Comparison of ENCODE assay signal across 1 cellular context in genomic region chr7:92831716-92832622, GRCh38.
TF ChIP-seq lines count a peak whose summit lies in the region.

No MANE protein-coding gene starts in this region.

TF ChIP-seq in HepG2, 621 proteins besides CTCF, POLR2A, EP300 and RAD21 (continued from another document):
- TF ChIP-seq, protein P1, sequence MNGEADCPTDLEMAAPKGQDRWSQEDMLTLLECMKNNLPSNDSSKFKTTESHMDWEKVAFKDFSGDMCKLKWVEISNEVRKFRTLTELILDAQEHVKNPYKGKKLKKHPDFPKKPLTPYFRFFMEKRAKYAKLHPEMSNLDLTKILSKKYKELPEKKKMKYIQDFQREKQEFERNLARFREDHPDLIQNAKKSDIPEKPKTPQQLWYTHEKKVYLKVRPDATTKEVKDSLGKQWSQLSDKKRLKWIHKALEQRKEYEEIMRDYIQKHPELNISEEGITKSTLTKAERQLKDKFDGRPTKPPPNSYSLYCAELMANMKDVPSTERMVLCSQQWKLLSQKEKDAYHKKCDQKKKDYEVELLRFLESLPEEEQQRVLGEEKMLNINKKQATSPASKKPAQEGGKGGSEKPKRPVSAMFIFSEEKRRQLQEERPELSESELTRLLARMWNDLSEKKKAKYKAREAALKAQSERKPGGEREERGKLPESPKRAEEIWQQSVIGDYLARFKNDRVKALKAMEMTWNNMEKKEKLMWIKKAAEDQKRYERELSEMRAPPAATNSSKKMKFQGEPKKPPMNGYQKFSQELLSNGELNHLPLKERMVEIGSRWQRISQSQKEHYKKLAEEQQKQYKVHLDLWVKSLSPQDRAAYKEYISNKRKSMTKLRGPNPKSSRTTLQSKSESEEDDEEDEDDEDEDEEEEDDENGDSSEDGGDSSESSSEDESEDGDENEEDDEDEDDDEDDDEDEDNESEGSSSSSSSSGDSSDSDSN (CRISPR knock-in tag; IDR thresholded peaks at IDR 0.05) = no peak
- TF ChIP-seq GABPB1 (CRISPR knock-in tag; IDR thresholded peaks at IDR 0.05) (no peak), NR2C2 (CRISPR knock-in tag; IDR thresholded peaks at IDR 0.05; ENCODE audit: borderline replicate concordance) (no peak), ZNF138 (CRISPR knock-in tag; IDR thresholded peaks at IDR 0.05; ENCODE audit: low read depth) (no peak), SNAPC2 (CRISPR knock-in tag; IDR thresholded peaks at IDR 0.05) (no peak), NR2F6 (IDR thresholded peaks at IDR 0.05) (peak; percentile 59), NR2F6 (CRISPR knock-in tag; IDR thresholded peaks at IDR 0.05) (no peak), HNF4G (IDR thresholded peaks at IDR 0.05; ENCODE audit: borderline replicate concordance, low read depth, low read length) (0 out of 2 replicates have a peak, but pooled peaks have one; percentile 13), HNF4G (CRISPR knock-in tag; IDR thresholded peaks at IDR 0.05; ENCODE audit: borderline replicate concordance, low read depth) (no peak), ZNF274 (CRISPR knock-in tag; IDR thresholded peaks at IDR 0.05) (no peak), ZNF644 (CRISPR knock-in tag; IDR thresholded peaks at IDR 0.05; ENCODE audit: low read depth) (no peak), RBM22 (optimal IDR thresholded peaks at IDR 0.05; ENCODE audit: low read length) (peak; percentile 14), ZSCAN22 (CRISPR knock-in tag; IDR thresholded peaks at IDR 0.05) (no peak), RFX3 (CRISPR knock-in tag; IDR thresholded peaks at IDR 0.05) (no peak), ZNF276 (CRISPR knock-in tag; IDR thresholded peaks at IDR 0.05; ENCODE audit: low read depth) (no peak), ZFP1 (CRISPR knock-in tag; IDR thresholded peaks at IDR 0.05) (no peak), ZNF605 (CRISPR knock-in tag; IDR thresholded peaks at IDR 0.05) (no peak), HDAC2 (CRISPR knock-in tag; IDR thresholded peaks at IDR 0.05) (no peak), STAG1 (CRISPR knock-in tag; IDR thresholded peaks at IDR 0.05) (no peak), MLXIP (CRISPR knock-in tag; IDR thresholded peaks at IDR 0.05; ENCODE audit: borderline replicate concordance) (no peak), PTBP1 (IDR thresholded peaks at IDR 0.05; ENCODE audit: low read depth, low read length, poor library complexity, severe bottlenecking) (no peak), CBX2 (IDR thresholded peaks at IDR 0.05; ENCODE audit: low read depth, low read length) (no peak), CBX2 (CRISPR knock-in tag; IDR thresholded peaks at IDR 0.05; ENCODE audit: low read depth) (no peak), DPF2 (CRISPR knock-in tag; IDR thresholded peaks at IDR 0.05; ENCODE audit: borderline replicate concordance, low read depth) (no peak), MEIS2 (CRISPR knock-in tag; IDR thresholded peaks at IDR 0.05) (no peak), ISX (CRISPR knock-in tag; conservative IDR thresholded peaks at IDR 0.05) (no peak), ZNF329 (CRISPR knock-in tag; IDR thresholded peaks at IDR 0.05; ENCODE audit: low read depth) (no peak), POLR2G (IDR thresholded peaks at IDR 0.05; ENCODE audit: low read depth, low read length) (no peak), ZNF761 (CRISPR knock-in tag; conservative IDR thresholded peaks at IDR 0.05) (no peak), GATA4 (IDR thresholded peaks at IDR 0.05; ENCODE audit: borderline replicate concordance, low read depth) (no peak), ZBTB10 (CRISPR knock-in tag; IDR thresholded peaks at IDR 0.05; ENCODE audit: borderline replicate concordance) (no peak), KLF9 (CRISPR knock-in tag; IDR thresholded peaks at IDR 0.05; ENCODE audit: low read depth) (no peak), RARA (CRISPR knock-in tag; IDR thresholded peaks at IDR 0.05) (peak; percentile 48; the same call in 1 of the 2 replicates), ZNF589 (CRISPR knock-in tag; conservative IDR thresholded peaks at IDR 0.05) (no peak), CREBL2 (CRISPR knock-in tag; IDR thresholded peaks at IDR 0.05; ENCODE audit: borderline replicate concordance) (no peak), ZNF296 (CRISPR knock-in tag; conservative IDR thresholded peaks at IDR 0.05) (no peak), SP5 (CRISPR knock-in tag; IDR thresholded peaks at IDR 0.05; ENCODE audit: borderline replicate concordance, low read depth) (no peak), HOXA3 (CRISPR knock-in tag; IDR thresholded peaks at IDR 0.05) (no peak), ZNF333 (CRISPR knock-in tag; IDR thresholded peaks at IDR 0.05; ENCODE audit: borderline replicate concordance) (no peak), ZFY (CRISPR knock-in tag; IDR thresholded peaks at IDR 0.05) (no peak)
- TF ChIP-seq, protein P2, sequence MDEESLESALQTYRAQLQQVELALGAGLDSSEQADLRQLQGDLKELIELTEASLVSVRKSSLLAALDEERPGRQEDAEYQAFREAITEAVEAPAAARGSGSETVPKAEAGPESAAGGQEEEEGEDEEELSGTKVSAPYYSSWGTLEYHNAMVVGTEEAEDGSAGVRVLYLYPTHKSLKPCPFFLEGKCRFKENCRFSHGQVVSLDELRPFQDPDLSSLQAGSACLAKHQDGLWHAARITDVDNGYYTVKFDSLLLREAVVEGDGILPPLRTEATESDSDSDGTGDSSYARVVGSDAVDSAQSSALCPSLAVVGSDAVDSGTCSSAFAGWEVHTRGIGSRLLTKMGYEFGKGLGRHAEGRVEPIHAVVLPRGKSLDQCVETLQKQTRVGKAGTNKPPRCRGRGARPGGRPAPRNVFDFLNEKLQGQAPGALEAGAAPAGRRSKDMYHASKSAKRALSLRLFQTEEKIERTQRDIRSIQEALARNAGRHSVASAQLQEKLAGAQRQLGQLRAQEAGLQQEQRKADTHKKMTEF (CRISPR knock-in tag; IDR thresholded peaks at IDR 0.05) = no peak
- TF ChIP-seq, protein P3, sequence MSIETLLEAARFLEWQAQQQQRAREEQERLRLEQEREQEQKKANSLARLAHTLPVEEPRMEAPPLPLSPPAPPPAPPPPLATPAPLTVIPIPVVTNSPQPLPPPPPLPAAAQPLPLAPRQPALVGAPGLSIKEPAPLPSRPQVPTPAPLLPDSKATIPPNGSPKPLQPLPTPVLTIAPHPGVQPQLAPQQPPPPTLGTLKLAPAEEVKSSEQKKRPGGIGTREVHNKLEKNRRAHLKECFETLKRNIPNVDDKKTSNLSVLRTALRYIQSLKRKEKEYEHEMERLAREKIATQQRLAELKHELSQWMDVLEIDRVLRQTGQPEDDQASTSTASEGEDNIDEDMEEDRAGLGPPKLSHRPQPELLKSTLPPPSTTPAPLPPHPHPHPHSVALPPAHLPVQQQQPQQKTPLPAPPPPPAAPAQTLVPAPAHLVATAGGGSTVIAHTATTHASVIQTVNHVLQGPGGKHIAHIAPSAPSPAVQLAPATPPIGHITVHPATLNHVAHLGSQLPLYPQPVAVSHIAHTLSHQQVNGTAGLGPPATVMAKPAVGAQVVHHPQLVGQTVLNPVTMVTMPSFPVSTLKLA (IDR thresholded peaks at IDR 0.05) = no peak
- TF ChIP-seq, protein P4, sequence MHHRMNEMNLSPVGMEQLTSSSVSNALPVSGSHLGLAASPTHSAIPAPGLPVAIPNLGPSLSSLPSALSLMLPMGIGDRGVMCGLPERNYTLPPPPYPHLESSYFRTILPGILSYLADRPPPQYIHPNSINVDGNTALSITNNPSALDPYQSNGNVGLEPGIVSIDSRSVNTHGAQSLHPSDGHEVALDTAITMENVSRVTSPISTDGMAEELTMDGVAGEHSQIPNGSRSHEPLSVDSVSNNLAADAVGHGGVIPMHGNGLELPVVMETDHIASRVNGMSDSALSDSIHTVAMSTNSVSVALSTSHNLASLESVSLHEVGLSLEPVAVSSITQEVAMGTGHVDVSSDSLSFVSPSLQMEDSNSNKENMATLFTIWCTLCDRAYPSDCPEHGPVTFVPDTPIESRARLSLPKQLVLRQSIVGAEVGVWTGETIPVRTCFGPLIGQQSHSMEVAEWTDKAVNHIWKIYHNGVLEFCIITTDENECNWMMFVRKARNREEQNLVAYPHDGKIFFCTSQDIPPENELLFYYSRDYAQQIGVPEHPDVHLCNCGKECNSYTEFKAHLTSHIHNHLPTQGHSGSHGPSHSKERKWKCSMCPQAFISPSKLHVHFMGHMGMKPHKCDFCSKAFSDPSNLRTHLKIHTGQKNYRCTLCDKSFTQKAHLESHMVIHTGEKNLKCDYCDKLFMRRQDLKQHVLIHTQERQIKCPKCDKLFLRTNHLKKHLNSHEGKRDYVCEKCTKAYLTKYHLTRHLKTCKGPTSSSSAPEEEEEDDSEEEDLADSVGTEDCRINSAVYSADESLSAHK (CRISPR knock-in tag; IDR thresholded peaks at IDR 0.05; ENCODE audit: borderline replicate concordance) = no peak
